ENCODE assay signal across 26 cellular contexts in the genomic region with DNA sequence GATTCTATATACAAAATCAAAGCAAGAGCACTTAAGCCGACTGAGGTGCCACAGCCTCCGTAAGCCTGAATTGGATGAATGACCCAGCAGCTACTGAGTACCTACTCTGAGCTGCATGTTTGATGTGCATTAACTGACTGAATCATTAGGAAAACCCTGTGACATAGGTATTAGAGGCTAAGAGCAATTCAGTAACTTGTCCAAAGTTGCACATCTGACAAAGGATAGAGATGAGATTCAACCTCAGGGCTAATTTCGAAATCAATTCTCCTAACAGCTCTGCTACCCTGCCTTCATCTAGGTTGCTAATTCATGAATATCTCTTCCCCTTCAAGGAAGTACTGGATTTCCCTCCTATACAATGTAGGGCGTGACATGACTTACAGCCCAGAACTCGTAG.
DNase-seq lines count a peak whose midpoint lies in the region; ATAC-seq, FAIRE-seq and TF ChIP-seq lines count a peak whose summit lies in the region.
"Had no signal": no experiment of that assay in that cellular context is flagged by ENCODE, and none has a peak within 500 bp of the region (broad histone marks: within the 10 kb centered on the region; RNA-seq: fewer than 3 reads in every experiment).

No MANE protein-coding gene starts in this region.

- peaks cover 2% of the 10 kb centered on the region for H3K4me1 Mint-ChIP-seq in activated naive CD8-positive, alpha-beta T cell treated with anti-CD3 and anti-CD28 coated beads for 36 hours
- H3K4me1 Mint-ChIP-seq: CD14-positive monocyte; CD4-positive, alpha-beta memory T cell; CD8-positive, alpha-beta memory T cell had no signal

- CTCF ChIA-PET in endothelial cell of umbilical vein (lab: Charles Lee) = interaction anchor here (0.9 to 1.9 kb wide), 8 partner anchors 13 to 361 kb away, joined by 3 to 8 read pairs (median 4); partner anchors contain the start of gene SPATA6L

- POLR2A ChIA-PET in endothelial cell of umbilical vein (lab: Charles Lee) = no interaction called here

- H3K27ac Mint-ChIP-seq in activated naive CD8-positive, alpha-beta T cell treated with anti-CD3 and anti-CD28 coated beads for 36 hours = no peak overlapping the region
- H3K27ac Mint-ChIP-seq: CD14-positive monocyte; CD4-positive, alpha-beta memory T cell; CD4-positive, CD25-positive, alpha-beta regulatory T cell; CD8-positive, alpha-beta memory T cell had no signal

- TF ChIP-seq CTCF in bronchial epithelial cell (IDR thresholded peaks at IDR 0.05; ENCODE audit: insufficient read depth, low read length, severe bottlenecking) (no peak), endothelial cell of umbilical vein (IDR thresholded peaks at IDR 0.05; ENCODE audit: extremely low read depth in 1 of 2, insufficient read depth in 1 of 2, low read depth in 1 of 2, low read length in 2 of 2) (no peak)

- intact Hi-C loops in endothelial cell of umbilical vein (cut with micrococcal nuclease) = loop anchor here (5.0 kb wide), 1 partner anchor 103 kb away; the partner anchor contains the start of gene SLC1A1

- no peak for FAIRE-seq in bronchial epithelial cell (lab: Jason Lieb, UNC)
- FAIRE-seq in endothelial cell of umbilical vein (lab: Jason Lieb, UNC) = no peak
- FAIRE-seq: A204.1, GM12878, GM12892, GM18507 had no signal

- H3K27me3 ChIP-seq in bronchial epithelial cell (ENCODE audit: control insufficient read depth, insufficient read depth, low read length) (no peaks in the 10 kb centered on the region), endothelial cell of umbilical vein (ENCODE audit: control insufficient read depth in 2 of 2, insufficient read depth in 2 of 2, low read length in 2 of 2) (peaks cover 0 to 2% of the 10 kb centered on the region in 2 experiments)
- H3K27me3 ChIP-seq: BLaER1 had no signal

- no peaks in the 10 kb centered on the region for H3K9me3 ChIP-seq in endothelial cell of umbilical vein (replicated peaks; ENCODE audit: control insufficient read depth, insufficient read depth, low read length)
- H3K9me3 ChIP-seq: BE2C, BLaER1 had no signal

- dilution Hi-C loops in endothelial cell of umbilical vein (cut with MboI; ENCODE audit: extremely low pct_ligation_motif_present, low sequenced_read_pairs) = no loop called here

- no peak overlapping the region for H3K27ac ChIP-seq in endothelial cell of umbilical vein (ENCODE audit: insufficient read depth, low read depth, low read length)
- H3K27ac ChIP-seq: BLaER1 had no signal

- H3K9ac ChIP-seq in endothelial cell of umbilical vein (replicated peaks; ENCODE audit: extremely low read depth, insufficient read depth, low read length) = no peak overlapping the region
- H3K9ac ChIP-seq: BLaER1 had no signal

- no peak for TF ChIP-seq POLR2A in endothelial cell of umbilical vein (IDR thresholded peaks at IDR 0.05; ENCODE audit: low read depth, low read length)

- H3K4me3 ChIP-seq in bronchial epithelial cell (ENCODE audit: low read depth, low read length) (no peak overlapping the region), endothelial cell of umbilical vein (replicated peaks in 1 of 3; ENCODE audit: insufficient read depth in 1 of 3, low read depth in 1 of 3, low read length in 3 of 3) (no peak overlapping the region)
- H3K4me3 ChIP-seq: BLaER1, GM12878 had no signal

- H3K4me3 Mint-ChIP-seq in activated naive CD8-positive, alpha-beta T cell treated with anti-CD3 and anti-CD28 coated beads for 36 hours = no peak overlapping the region
- H3K4me3 Mint-ChIP-seq: CD14-positive monocyte; CD4-positive, alpha-beta memory T cell; CD4-positive, CD25-positive, alpha-beta regulatory T cell; CD8-positive, alpha-beta memory T cell had no signal

- no TSS peak for BruUV-seq in endothelial cell of umbilical vein (replicated peaks; lab: Mats Ljungman, UMichigan)

- H3K9me1 ChIP-seq in endothelial cell of umbilical vein (replicated peaks; ENCODE audit: control insufficient read depth, extremely low read depth, insufficient read depth, low read length) = no peaks in the 10 kb centered on the region

- H3K36me3 ChIP-seq in bronchial epithelial cell (ENCODE audit: control insufficient read depth, insufficient read depth, low read length) = no peaks in the 10 kb centered on the region
- no peaks in the 10 kb centered on the region for H3K36me3 ChIP-seq in endothelial cell of umbilical vein (ENCODE audit: control insufficient read depth in 2 of 2, extremely low read depth in 1 of 2, insufficient read depth in 2 of 2, low read length in 2 of 2)
- H3K36me3 ChIP-seq: BE2C, BLaER1 had no signal

- H3K27me3 Mint-ChIP-seq in activated naive CD8-positive, alpha-beta T cell treated with anti-CD3 and anti-CD28 coated beads for 36 hours = no peaks in the 10 kb centered on the region

- H3K4me1 ChIP-seq in endothelial cell of umbilical vein (ENCODE audit: control insufficient read depth, extremely low read depth, insufficient read depth, low read length) = no peaks in the 10 kb centered on the region
- H3K4me1 ChIP-seq: BE2C, BLaER1 had no signal

- no peaks in the 10 kb centered on the region for H3K9me3 Mint-ChIP-seq in activated naive CD8-positive, alpha-beta T cell treated with anti-CD3 and anti-CD28 coated beads for 36 hours
- H3K9me3 Mint-ChIP-seq: CD14-positive monocyte; CD4-positive, alpha-beta memory T cell; CD8-positive, alpha-beta memory T cell had no signal

- H3K79me2 ChIP-seq in endothelial cell of umbilical vein (ENCODE audit: control insufficient read depth, insufficient read depth, low read length) = no peaks in the 10 kb centered on the region

- no peaks in the 10 kb centered on the region for H4K20me1 ChIP-seq in endothelial cell of umbilical vein (replicated peaks; ENCODE audit: control insufficient read depth, extremely low read depth, insufficient read depth, low read length)
- H4K20me1 ChIP-seq: BLaER1 had no signal

- no peak overlapping the region for H3K4me2 ChIP-seq in endothelial cell of umbilical vein (ENCODE audit: insufficient read depth, low read length)
- H3K4me2 ChIP-seq: BLaER1 had no signal

- H2AFZ ChIP-seq in endothelial cell of umbilical vein (ENCODE audit: low read depth, low read length) = no peak overlapping the region

- peak; percentile 57 for ATAC-seq in esophagus mucosa
- no peak for ATAC-seq in GM21381 (IDR thresholded peaks at IDR 0.05; ENCODE audit: unreplicated experiment)
- ATAC-seq: GM12878 had no signal

- no peaks in the 10 kb centered on the region for H3K36me3 Mint-ChIP-seq in activated naive CD8-positive, alpha-beta T cell treated with anti-CD3 and anti-CD28 coated beads for 36 hours
- H3K36me3 Mint-ChIP-seq: CD14-positive monocyte; CD4-positive, alpha-beta memory T cell; CD4-positive, CD25-positive, alpha-beta regulatory T cell; CD8-positive, alpha-beta memory T cell had no signal

- DNase-seq in bronchial epithelial cell (ENCODE audit: low read depth) = peak; percentile 32
- peak; percentile 37 for DNase-seq in endothelial cell of umbilical vein (ENCODE audit: low read depth, low spot score)
- no peak for DNase-seq in activated naive CD8-positive, alpha-beta T cell treated with anti-CD3 and anti-CD28 coated beads for 36 hours
- no peak for DNase-seq in NK-92 treated with Interleukin-12 subunit alpha and Interleukin-12 subunit beta, amount 100 ng/mL, for 24 hours (lab: John Stamatoyannopoulos, UW)
- DNase-seq: 8988T; ACHN; BE2C; C1 segment of cervical spinal cord; CD4-positive, alpha-beta memory T cell; CD4-positive, CD25-positive, alpha-beta regulatory T cell; CD8-positive, alpha-beta memory T cell; COR-L47; DMS 273 treated with DMSO at 0.1 percent for 48 hours; DMS153; DMS53; DMS79; DND-41; GDM1 had no signal

TF ChIP-seq in endothelial cell of umbilical vein, 7 proteins besides CTCF, POLR2A, EP300 and RAD21:
- TF ChIP-seq MAX (IDR thresholded peaks at IDR 0.05; ENCODE audit: insufficient read depth, insufficient read length) = no peak
- TF ChIP-seq POLR2AphosphoS5 (IDR thresholded peaks at IDR 0.05; ENCODE audit: insufficient read depth, low read depth, low read length) = no peak
- no peak for TF ChIP-seq JUN (IDR thresholded peaks at IDR 0.05; ENCODE audit: borderline replicate concordance, insufficient read depth, insufficient read length, low read depth)

Comparison
In these comparisons a context has a peak if more than half of its experiments do, and no peak if none do; other contexts are left out.
1. DNase-seq: peak in bronchial epithelial cell (single experiment) and endothelial cell of umbilical vein (single experiment); none in activated naive CD8-positive, alpha-beta T cell treated with anti-CD3 and anti-CD28 coated beads for 36 hours (single experiment) and NK-92 treated with Interleukin-12 subunit alpha and Interleukin-12 subunit beta, amount 100 ng/mL, for 24 hours (single experiment).